Comparison of ENCODE assay signal across 2 cellular contexts in the genomic region with DNA sequence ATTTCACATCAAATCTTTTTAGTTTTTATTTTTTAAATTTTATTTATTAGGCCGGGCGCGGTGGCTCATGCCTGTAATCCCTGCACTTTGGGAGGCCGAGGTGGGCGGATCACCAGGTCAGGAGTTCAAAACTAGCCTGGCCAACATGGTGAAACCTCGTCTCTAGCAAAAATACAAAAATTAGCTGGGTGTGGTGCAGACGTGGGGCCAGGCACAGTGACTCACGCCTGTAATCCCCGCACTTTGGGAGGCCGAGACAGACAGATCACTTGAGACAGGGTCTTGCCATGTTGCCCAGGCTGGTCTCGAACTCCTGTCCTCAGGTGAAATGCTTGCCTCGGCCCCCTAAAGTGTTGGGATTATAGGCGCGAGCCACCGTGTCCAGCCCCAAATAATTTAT.
TF ChIP-seq lines count a peak whose summit lies in the region.
"Not testable (repeated sequence)": the region's sequence is repeated elsewhere in the genome, so short reads cannot be mapped to it uniquely, and the experiment has no call there.

No MANE protein-coding gene starts in this region.

TF ChIP-seq in HEK293, 187 proteins besides CTCF, POLR2A, EP300 and RAD21:
- 0 out of 2 replicates have a peak, but pooled peaks have one; percentile 19 for TF ChIP-seq ZNF121 (tag by site-specific recombination; IDR thresholded peaks at IDR 0.05)
TF ChIP-seq in HEK293: peak in this region for 1; not testable (repeated sequence) for 186.

TF ChIP-seq in K562, 482 proteins besides CTCF, POLR2A, EP300 and RAD21:
- TF ChIP-seq SMAD4 (CRISPR knock-in tag; conservative IDR thresholded peaks at IDR 0.05): 0 out of 2 replicates have a peak, but pooled peaks have one; percentile 25
- TF ChIP-seq ARID1B (IDR thresholded peaks at IDR 0.05): 0 out of 2 replicates have a peak, but pooled peaks have one; percentile 14
- peak; percentile 48 for TF ChIP-seq FOSL1 (tag; conservative IDR thresholded peaks at IDR 0.05)
- 0 out of 2 replicates have a peak, but pooled peaks have one; percentile 46 for TF ChIP-seq DPF2 (IDR thresholded peaks at IDR 0.05)
- TF ChIP-seq, protein P1, sequence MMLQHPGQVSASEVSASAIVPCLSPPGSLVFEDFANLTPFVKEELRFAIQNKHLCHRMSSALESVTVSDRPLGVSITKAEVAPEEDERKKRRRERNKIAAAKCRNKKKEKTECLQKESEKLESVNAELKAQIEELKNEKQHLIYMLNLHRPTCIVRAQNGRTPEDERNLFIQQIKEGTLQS (IDR thresholded peaks at IDR 0.05): peak; percentile 46; the same call in 1 of the 2 replicates
- TF ChIP-seq, protein P1 (CRISPR knock-in tag; conservative IDR thresholded peaks at IDR 0.05): not testable (repeated sequence)
- peak; percentile 39; the same call in 1 of the 2 replicates for TF ChIP-seq ZNF121 (CRISPR knock-in tag; conservative IDR thresholded peaks at IDR 0.05)
